Comparison of ENCODE assay signal across 24 cellular contexts in the genomic region with DNA sequence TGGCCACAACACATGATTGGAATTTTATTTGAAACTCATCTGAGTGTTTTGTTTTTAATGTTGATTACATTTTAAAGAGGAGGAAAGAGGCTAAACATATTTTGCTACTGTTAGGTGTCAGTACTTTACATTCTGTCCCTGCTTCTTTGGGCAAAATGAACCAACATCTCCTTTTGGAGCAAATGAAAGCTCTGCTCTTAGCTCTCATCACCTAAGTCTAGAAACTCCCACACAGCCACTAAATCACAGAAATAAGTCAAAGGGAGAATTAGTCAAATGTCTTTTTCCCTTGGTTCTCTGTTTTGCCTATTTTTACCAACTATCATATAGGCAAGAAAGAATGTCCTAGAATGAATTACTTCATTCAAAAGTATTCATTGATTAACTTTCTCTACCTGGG.
"Had no signal": no experiment of that assay in that cellular context is flagged by ENCODE, and none has a peak within 500 bp of the region (broad histone marks: within the 10 kb centered on the region; RNA-seq: fewer than 3 reads in every experiment).

No MANE protein-coding gene starts in this region.

- H3K27ac ChIP-seq: dorsolateral prefrontal cortex, ovary, psoas muscle, sigmoid colon, stomach, testis, tibial artery, upper lobe of left lung had no signal

- DNase-seq: dorsolateral prefrontal cortex; effector CD4-positive, alpha-beta T cell; hypothalamus; immature natural killer cell; islet precursor cell; natural killer cell; occipital lobe; ovary; posterior cingulate gyrus; psoas muscle; right cardiac atrium; sigmoid colon; stimulated activated CD4-positive, alpha-beta T cell treated with anti-CD3 and anti-CD28 coated beads, Interleukin-2, amount 100 ng/mL, for 24 hours; stimulated activated CD4-positive, alpha-beta T cell treated with anti-CD3 and anti-CD28 coated beads, Interleukin-4, amount 100 ng/mL, for 24 hours; stomach; testis; tibial artery; upper lobe of left lung had no signal

- H3K9me3 ChIP-seq: ovary, psoas muscle, sigmoid colon, stomach, testis, upper lobe of left lung had no signal

- FAIRE-seq: colon, frontal cortex had no signal

- H3K36me3 ChIP-seq: ovary, sigmoid colon, stomach, tibial artery, upper lobe of left lung had no signal

- H3K27ac Mint-ChIP-seq: immature natural killer cell; memory B cell; natural killer cell; stimulated activated memory B cell treated with anti-CD40 and anti-IgM and Interleukin-4, amounts not matched to agents 10 μg/mL and 1 μg/mL and 100 μg/mL, for 72 hours had no signal

- H3K4me3 Mint-ChIP-seq: immature natural killer cell; memory B cell; natural killer cell; stimulated activated memory B cell treated with anti-CD40 and anti-IgM and Interleukin-4, amounts not matched to agents 10 μg/mL and 1 μg/mL and 100 μg/mL, for 72 hours had no signal

- H3K36me3 Mint-ChIP-seq: stimulated activated memory B cell treated with anti-CD40 and anti-IgM and Interleukin-4, amounts not matched to agents 10 μg/mL and 1 μg/mL and 100 μg/mL, for 72 hours had no signal

- H3K4me3 ChIP-seq: dorsolateral prefrontal cortex, lung, ovary, psoas muscle, sigmoid colon, stomach, testis, tibial artery, upper lobe of left lung had no signal

- H3K4me1 Mint-ChIP-seq: memory B cell; stimulated activated memory B cell treated with anti-CD40 and anti-IgM and Interleukin-4, amounts not matched to agents 10 μg/mL and 1 μg/mL and 100 μg/mL, for 72 hours had no signal

- H3K27me3 Mint-ChIP-seq: stimulated activated memory B cell treated with anti-CD40 and anti-IgM and Interleukin-4, amounts not matched to agents 10 μg/mL and 1 μg/mL and 100 μg/mL, for 72 hours had no signal

- ATAC-seq: left lobe of liver; natural killer cell; psoas muscle; right cardiac atrium; stimulated activated memory B cell treated with anti-CD40 and anti-IgM and Interleukin-4, amounts not matched to agents 10 μg/mL and 1 μg/mL and 100 μg/mL, for 72 hours had no signal

- H3K4me1 ChIP-seq: psoas muscle, sigmoid colon, stomach, testis, tibial artery, upper lobe of left lung had no signal
